In the genomic region with DNA sequence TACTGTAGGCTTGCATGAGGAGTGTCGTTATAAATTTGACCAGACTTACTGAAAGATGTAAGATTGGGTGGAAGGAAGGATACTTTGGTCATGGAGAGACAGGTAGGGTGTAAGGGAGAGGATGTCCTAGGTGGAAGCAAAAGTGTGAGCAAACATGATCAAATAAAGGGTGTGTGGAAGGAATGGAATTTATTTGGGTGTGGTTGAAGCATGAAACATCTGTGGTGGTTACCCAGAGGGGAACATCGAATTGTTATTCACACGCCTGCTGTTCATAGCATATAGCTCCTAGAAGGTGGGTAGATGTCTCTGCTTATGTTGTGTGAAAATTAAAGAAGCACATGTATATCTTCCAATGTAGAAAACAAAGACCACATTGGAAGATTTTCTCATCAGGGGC, we compare ENCODE assay signal across 30 cellular contexts.
"Had no signal": no experiment of that assay in that cellular context is flagged by ENCODE, and none has a peak within 500 bp of the region (broad histone marks: within the 10 kb centered on the region; RNA-seq: fewer than 3 reads in every experiment).

No MANE protein-coding gene starts in this region.

- ATAC-seq: activated CD4-positive, CD25-positive, alpha-beta regulatory T cell treated with anti-CD3 and anti-CD28 coated beads, Interleukin-2, amount 50 U/mL, for 24 hours; activated CD8-positive, alpha-beta T cell treated with anti-CD3 and anti-CD28 coated beads for 36 hours; activated naive CD8-positive, alpha-beta T cell treated with anti-CD3 and anti-CD28 coated beads, Interleukin-2, amount 50 U/mL, for 24 hours; activated T-cell treated with anti-CD3 and anti-CD28 coated beads, Interleukin-2, amount 50 U/mL, for 4 hours; activated T-helper 17 cell treated with anti-CD3 and anti-CD28 coated beads, Interleukin-2, amount 50 U/mL, for 72 hours; body of pancreas; esophagus mucosa; gastrocnemius medialis; heart left ventricle had no signal

- H3K4me3 Mint-ChIP-seq: activated B cell treated with CpG ODN at 0.5 μM for 24 hours; activated CD8-positive, alpha-beta T cell treated with anti-CD3 and anti-CD28 coated beads for 36 hours; activated naive CD4-positive, alpha-beta T cell treated with anti-CD3 and anti-CD28 coated beads for 36 hours; activated naive CD4-positive, alpha-beta T cell treated with anti-CD3 and anti-CD28 coated beads, Interleukin-2, amount 50 U/mL, for 24 hours; activated naive CD8-positive, alpha-beta T cell treated with anti-CD3 and anti-CD28 coated beads for 36 hours; activated naive CD8-positive, alpha-beta T cell treated with anti-CD3 and anti-CD28 coated beads, Interleukin-2, amount 50 U/mL, for 24 hours; activated T-cell treated with anti-CD3 and anti-CD28 coated beads, Interleukin-2, amount 50 U/mL, for 4 hours; activated T-helper 17 cell treated with anti-CD3 and anti-CD28 coated beads, Interleukin-2, amount 50 U/mL, for 72 hours had no signal

- H3K36me3 ChIP-seq: adrenal gland, cardiac muscle cell, colonic mucosa, gastrocnemius medialis, heart left ventricle, WERI-Rb-1 had no signal

- H3K4me1 Mint-ChIP-seq: activated B cell treated with CpG ODN at 0.5 μM for 24 hours; activated naive CD4-positive, alpha-beta T cell treated with anti-CD3 and anti-CD28 coated beads, Interleukin-2, amount 50 U/mL, for 24 hours; activated naive CD8-positive, alpha-beta T cell treated with anti-CD3 and anti-CD28 coated beads for 36 hours; activated naive CD8-positive, alpha-beta T cell treated with anti-CD3 and anti-CD28 coated beads, Interleukin-2, amount 50 U/mL, for 24 hours; activated T-helper 17 cell treated with anti-CD3 and anti-CD28 coated beads, Interleukin-2, amount 50 U/mL, for 72 hours had no signal

- H3K27me3 ChIP-seq: adrenal gland, body of pancreas, cardiac muscle cell, colonic mucosa, gastrocnemius medialis had no signal

- H3K4me1 ChIP-seq: adrenal gland, body of pancreas, colonic mucosa, gastrocnemius medialis, heart left ventricle had no signal

- H3K27ac Mint-ChIP-seq: activated B cell treated with CpG ODN at 0.5 μM for 24 hours; activated CD8-positive, alpha-beta T cell treated with anti-CD3 and anti-CD28 coated beads for 36 hours; activated naive CD4-positive, alpha-beta T cell treated with anti-CD3 and anti-CD28 coated beads for 36 hours; activated naive CD4-positive, alpha-beta T cell treated with anti-CD3 and anti-CD28 coated beads, Interleukin-2, amount 50 U/mL, for 24 hours; activated naive CD8-positive, alpha-beta T cell treated with anti-CD3 and anti-CD28 coated beads for 36 hours; activated naive CD8-positive, alpha-beta T cell treated with anti-CD3 and anti-CD28 coated beads, Interleukin-2, amount 50 U/mL, for 24 hours; activated T-helper 17 cell treated with anti-CD3 and anti-CD28 coated beads, Interleukin-2, amount 50 U/mL, for 72 hours had no signal

- H3K4me3 ChIP-seq: adrenal gland, body of pancreas, cardiac muscle cell, colonic mucosa, gastrocnemius medialis, heart left ventricle had no signal

- H3K27ac ChIP-seq: adrenal gland, body of pancreas, cardiac muscle cell, colonic mucosa, gastrocnemius medialis, heart left ventricle, WERI-Rb-1 had no signal

- H3K36me3 Mint-ChIP-seq: activated naive CD8-positive, alpha-beta T cell treated with anti-CD3 and anti-CD28 coated beads for 36 hours had no signal

- H3K27me3 Mint-ChIP-seq: activated B cell treated with CpG ODN at 0.5 μM for 24 hours had no signal

- H3K9me3 ChIP-seq: adrenal gland, body of pancreas, colonic mucosa, gastrocnemius medialis had no signal

- DNase-seq: activated B cell treated with CpG ODN at 0.5 μM for 24 hours; activated CD4-positive, alpha-beta T cell treated with anti-CD3 and anti-CD28 coated beads for 48 hours; activated CD4-positive, alpha-beta T cell treated with anti-CD3 and anti-CD28 coated beads, Interleukin-2, amount 50 U/mL, for 1 hour; activated CD4-positive, alpha-beta T cell treated with anti-CD3 and anti-CD28 coated beads, Interleukin-2, amount 50 U/mL, for 48 hours; activated CD8-positive, alpha-beta memory T cell treated with anti-CD3 and anti-CD28 coated beads for 24 hours; activated CD8-positive, alpha-beta T cell treated with anti-CD3 and anti-CD28 coated beads for 36 hours; activated effector memory CD4-positive, alpha-beta T cell treated with Interleukin-2 at 50 U/mL for 16 hours; activated naive CD4-positive, alpha-beta T cell treated with anti-CD3 and anti-CD28 coated beads for 36 hours; activated naive CD8-positive, alpha-beta T cell treated with anti-CD3 and anti-CD28 coated beads for 36 hours; activated naive CD8-positive, alpha-beta T cell treated with anti-CD3 and anti-CD28 coated beads, Interleukin-2, amount 50 U/mL, for 24 hours; activated T-cell treated with anti-CD3 and anti-CD28 coated beads, Interleukin-2, amount 50 U/mL, for 4 hours; adrenal gland; amygdala; aorta; body of pancreas; central memory CD4-positive, alpha-beta T cell; cerebellar nuclear complex; colonic mucosa; effector CD8-positive, alpha-beta T cell; foreskin fibroblast; gastrocnemius medialis; glutamatergic neuron; heart left ventricle; T-helper 2 cell; WERI-Rb-1 had no signal
